Comparison of ENCODE assay signal across 23 cellular contexts in genomic region chr21:41861255-41861654, GRCh38.
"Had no signal": no experiment of that assay in that cellular context is flagged by ENCODE, and none has a peak within 500 bp of the region (broad histone marks: within the 10 kb centered on the region; RNA-seq: fewer than 3 reads in every experiment).

No MANE protein-coding gene starts in this region.

- H3K27me3 ChIP-seq: adrenal gland, ascending aorta, brain microvascular endothelial cell, dorsolateral prefrontal cortex, esophagus squamous epithelium, gastroesophageal sphincter, pancreas, tibial artery had no signal

- H3K4me3 Mint-ChIP-seq: activated CD4-positive, alpha-beta memory T cell treated with anti-CD3 and anti-CD28 coated beads, Interleukin-2, amount 10 ng/mL, durations not matched to agents 7 days and 5 days; activated CD4-positive, alpha-beta T cell treated with anti-CD3 and anti-CD28 coated beads, Interleukin-2, amount 10 ng/mL, durations not matched to agents 24 days and 14 days; effector memory CD8-positive, alpha-beta T cell; natural killer cell treated with Interleukin-12 subunit alpha and Interleukin-12 subunit beta and Interleukin-15 and Interleukin-18, amount 100 ng/mL, for 72 hours; stimulated activated naive CD8-positive, alpha-beta T cell treated with anti-CD3 and anti-CD28 coated beads, Interleukin-15, amount 100 ng/mL, for 72 hours; T-helper 2 cell treated with Interferon-gamma antibody and Interleukin-4, amounts not matched to agents 5 μg/mL and 100 μg/mL, for 36 hours had no signal

- H3K9me3 ChIP-seq: adrenal gland, ascending aorta, esophagus squamous epithelium, gastroesophageal sphincter, pancreas, tibial artery had no signal

- ATAC-seq: activated CD4-positive, CD25-positive, alpha-beta regulatory T cell treated with anti-CD3 and anti-CD28 coated beads, Interleukin-2, amount 50 U/mL, for 24 hours; effector memory CD8-positive, alpha-beta T cell; gastroesophageal sphincter; left cardiac atrium; natural killer cell treated with Interleukin-12 subunit alpha and Interleukin-12 subunit beta and Interleukin-15 and Interleukin-18, amount 100 ng/mL, for 72 hours; pancreas; right cardiac atrium; stimulated activated naive CD8-positive, alpha-beta T cell treated with anti-CD3 and anti-CD28 coated beads, Interleukin-15, amount 100 ng/mL, for 72 hours had no signal

- H3K27me3 Mint-ChIP-seq: activated CD4-positive, alpha-beta memory T cell treated with anti-CD3 and anti-CD28 coated beads, Interleukin-2, amount 10 ng/mL, durations not matched to agents 7 days and 5 days; activated CD4-positive, alpha-beta T cell treated with anti-CD3 and anti-CD28 coated beads, Interleukin-2, amount 10 ng/mL, durations not matched to agents 24 days and 14 days; effector memory CD8-positive, alpha-beta T cell; natural killer cell treated with Interleukin-12 subunit alpha and Interleukin-12 subunit beta and Interleukin-15 and Interleukin-18, amount 100 ng/mL, for 72 hours; stimulated activated naive CD8-positive, alpha-beta T cell treated with anti-CD3 and anti-CD28 coated beads, Interleukin-15, amount 100 ng/mL, for 72 hours had no signal

- H3K4me1 ChIP-seq: adrenal gland, ascending aorta had no signal

- DNase-seq: activated CD4-positive, alpha-beta memory T cell treated with anti-CD3 and anti-CD28 coated beads, Interleukin-2, amount 10 ng/mL, durations not matched to agents 7 days and 5 days; activated CD4-positive, alpha-beta T cell treated with anti-CD3 and anti-CD28 coated beads, Interleukin-2, amount 10 ng/mL, durations not matched to agents 24 days and 14 days; activated gamma-delta T cell; activated naive CD4-positive, alpha-beta T cell treated with anti-CD3 and anti-CD28 coated beads, Interleukin-2, amount 50 U/mL, for 16 hours; adrenal gland; brain microvascular endothelial cell; central memory CD4-positive, alpha-beta T cell; dorsolateral prefrontal cortex; effector memory CD8-positive, alpha-beta T cell; esophagus squamous epithelium; islet precursor cell; left cardiac atrium; pancreas; right cardiac atrium; stimulated activated CD4-positive, alpha-beta T cell treated with anti-CD3 and anti-CD28 coated beads, Interleukin-1b, Interleukin-23, amount 100 ng/mL, for 48 hours; stimulated activated naive CD8-positive, alpha-beta T cell treated with anti-CD3 and anti-CD28 coated beads, Interleukin-15, amount 100 ng/mL, for 72 hours had no signal

- H3K27ac ChIP-seq: adrenal gland, ascending aorta, brain microvascular endothelial cell, dorsolateral prefrontal cortex, esophagus squamous epithelium, gastroesophageal sphincter, pancreas, tibial artery, VCaP had no signal

- H3K36me3 ChIP-seq: pancreas had no signal

- H3K9me3 Mint-ChIP-seq: activated CD4-positive, alpha-beta memory T cell treated with anti-CD3 and anti-CD28 coated beads, Interleukin-2, amount 10 ng/mL, durations not matched to agents 7 days and 5 days; activated CD4-positive, alpha-beta T cell treated with anti-CD3 and anti-CD28 coated beads, Interleukin-2, amount 10 ng/mL, durations not matched to agents 24 days and 14 days; effector memory CD8-positive, alpha-beta T cell; natural killer cell treated with Interleukin-12 subunit alpha and Interleukin-12 subunit beta and Interleukin-15 and Interleukin-18, amount 100 ng/mL, for 72 hours; stimulated activated naive CD8-positive, alpha-beta T cell treated with anti-CD3 and anti-CD28 coated beads, Interleukin-15, amount 100 ng/mL, for 72 hours; T-helper 2 cell treated with Interferon-gamma antibody and Interleukin-4, amounts not matched to agents 5 μg/mL and 100 μg/mL, for 36 hours had no signal

- H3K4me3 ChIP-seq: adrenal gland, ascending aorta, dorsolateral prefrontal cortex, esophagus squamous epithelium, gastroesophageal sphincter, pancreas, tibial artery had no signal

- H3K27ac Mint-ChIP-seq: activated CD4-positive, alpha-beta memory T cell treated with anti-CD3 and anti-CD28 coated beads, Interleukin-2, amount 10 ng/mL, durations not matched to agents 7 days and 5 days; activated CD4-positive, alpha-beta T cell treated with anti-CD3 and anti-CD28 coated beads, Interleukin-2, amount 10 ng/mL, durations not matched to agents 24 days and 14 days; natural killer cell treated with Interleukin-12 subunit alpha and Interleukin-12 subunit beta and Interleukin-15 and Interleukin-18, amount 100 ng/mL, for 72 hours; stimulated activated naive CD8-positive, alpha-beta T cell treated with anti-CD3 and anti-CD28 coated beads, Interleukin-15, amount 100 ng/mL, for 72 hours; T-helper 2 cell treated with Interferon-gamma antibody and Interleukin-4, amounts not matched to agents 5 μg/mL and 100 μg/mL, for 36 hours had no signal
